Comparison of ENCODE assay signal across 19 cellular contexts in genomic region chr12:6186114-6186827, GRCh38.
"Had no signal": no experiment of that assay in that cellular context is flagged by ENCODE, and none has a peak within 500 bp of the region (broad histone marks: within the 10 kb centered on the region; RNA-seq: fewer than 3 reads in every experiment).

No MANE protein-coding gene starts in this region.

- DNase-seq: activated B cell treated with CpG ODN at 0.5 μM for 24 hours; activated CD4-positive, alpha-beta T cell treated with anti-CD3 and anti-CD28 coated beads for 36 hours; activated CD4-positive, alpha-beta T cell treated with anti-CD3 and anti-CD28 coated beads, Interleukin-2, amount 50 U/mL, for 48 hours; activated naive CD4-positive, alpha-beta T cell treated with Interleukin-2 at 50 U/mL for 16 hours; activated naive CD8-positive, alpha-beta T cell treated with anti-CD3 and anti-CD28 coated beads, Interleukin-2, amount 10 ng/mL, durations not matched to agents 7 days and 5 days; activated T-cell treated with anti-CD3 and anti-CD28 coated beads, Interleukin-2, amount 50 U/mL, for 48 hours; amniotic stem cell; cerebellar nuclear complex; cortex of kidney; endodermal cell; heart right ventricle; kidney; naive thymus-derived CD4-positive, alpha-beta T cell; ovary; stimulated activated CD4-positive, alpha-beta T cell treated with anti-CD3 and anti-CD28 coated beads, Interleukin-1b, Interleukin-23, amount 100 ng/mL, for 48 hours; T-helper 17 cell had no signal

- H2AFZ ChIP-seq: neural progenitor cell had no signal

- H3K36me3 ChIP-seq: heart right ventricle, neural progenitor cell, ovary, prostate gland, suprapubic skin had no signal

- H3K9me3 ChIP-seq: ovary, prostate gland, suprapubic skin had no signal

- H3K27ac ChIP-seq: neural progenitor cell, ovary, prostate gland, suprapubic skin had no signal

- H3K27me3 ChIP-seq: neural progenitor cell, ovary, suprapubic skin had no signal

- H3K4me3 ChIP-seq: heart right ventricle, neural progenitor cell, ovary, prostate gland, suprapubic skin had no signal

- H3K4me1 ChIP-seq: neural progenitor cell had no signal

- H3K4me2 ChIP-seq: neural progenitor cell had no signal
